Comparison of ENCODE assay signal across 20 cellular contexts in the genomic region with DNA sequence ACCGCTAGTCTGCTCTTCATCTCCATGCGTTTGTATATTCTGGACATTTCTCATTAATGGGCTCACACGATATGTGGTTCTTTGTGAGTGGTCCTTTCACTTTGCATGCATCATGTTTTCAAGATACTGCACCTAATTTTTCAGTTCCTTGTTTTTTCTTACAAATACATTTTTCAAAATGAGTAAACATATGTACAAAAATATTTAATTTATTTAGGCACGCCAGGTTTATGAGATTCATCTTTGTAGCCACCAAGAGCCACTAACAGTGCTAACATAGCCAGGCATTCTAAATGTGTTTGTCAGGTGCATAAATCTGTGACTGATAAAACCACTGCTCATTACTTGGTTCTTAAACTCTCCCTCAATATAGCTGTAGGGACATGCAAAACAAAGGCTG.
DNase-seq lines count a peak whose midpoint lies in the region; ATAC-seq lines count a peak whose summit lies in the region.
"Had no signal": no experiment of that assay in that cellular context is flagged by ENCODE, and none has a peak within 500 bp of the region (broad histone marks: within the 10 kb centered on the region; RNA-seq: fewer than 3 reads in every experiment).

No MANE protein-coding gene starts in this region.

- H3K27me3 Mint-ChIP-seq in activated T-helper 2 cell treated with anti-CD3 and anti-CD28 coated beads, Interferon-gamma antibody, Interleukin-2, Interleukin-4, amounts not matched to agents 10 μg/mL and 5 μg/mL and 100 μg/mL, durations not matched to agents 14 hours and 24 hours and 36 hours (ENCODE audit: low read depth): no peaks in the 10 kb centered on the region
- H3K27me3 Mint-ChIP-seq: dendritic cell treated with granulocyte-macrophage colony-stimulating factor and Interleukin-4, amounts not matched to agents 40 ng/mL and 50 ng/mL, for 4 days; naive B cell had no signal

- no peak for DNase-seq in NCI-H2081 treated with DMSO at 0.1 percent for 48 hours (lab: John Stamatoyannopoulos, UW)
- DNase-seq in NCI-H187 treated with DMSO at 0.1 percent for 48 hours (lab: John Stamatoyannopoulos, UW): no peak
- no peak for DNase-seq in activated T-helper 2 cell treated with anti-CD3 and anti-CD28 coated beads, Interferon-gamma antibody, Interleukin-2, Interleukin-4, amounts not matched to agents 10 μg/mL and 5 μg/mL and 100 μg/mL, durations not matched to agents 14 hours and 24 hours and 36 hours (ENCODE audit: low spot score)
- DNase-seq in cerebellar nuclear complex (lab: John Stamatoyannopoulos, UW): no peak
- DNase-seq: aorta, DMS53, hypothalamus, left lung, naive B cell, NCI-H1048, NCI-H69, RPMI8226 had no signal

- ATAC-seq in GM18517 (IDR thresholded peaks at IDR 0.05; ENCODE audit: unreplicated experiment): peak; percentile 71
- ATAC-seq in GM19468 (IDR thresholded peaks at IDR 0.05; ENCODE audit: extremely low read depth, unreplicated experiment): peak; percentile 45
- peak; percentile 78 for ATAC-seq in HG02840 (IDR thresholded peaks at IDR 0.05; ENCODE audit: low FRiP score, unreplicated experiment)
- peak; percentile 85 for ATAC-seq in HG03442 (IDR thresholded peaks at IDR 0.05; ENCODE audit: unreplicated experiment)
- ATAC-seq: HCT116, HepG2, left lung had no signal

- no peak overlapping the region for H3K4me3 Mint-ChIP-seq in activated T-helper 2 cell treated with anti-CD3 and anti-CD28 coated beads, Interferon-gamma antibody, Interleukin-2, Interleukin-4, amounts not matched to agents 10 μg/mL and 5 μg/mL and 100 μg/mL, durations not matched to agents 14 hours and 24 hours and 36 hours (ENCODE audit: low read depth)
- H3K4me3 Mint-ChIP-seq: activated T-helper 1 cell treated with anti-CD3 and anti-CD28 coated beads, Interleukin-12 subunit alpha, Interleukin-12 subunit beta, Interleukin-2, Interleukin-4 antibody, amounts not matched to agents 30 ng/mL and 10 ng/mL and 1 ng/mL, durations not matched to agents 14 hours and 24 hours and 36 hours; dendritic cell treated with granulocyte-macrophage colony-stimulating factor and Interleukin-4, amounts not matched to agents 40 ng/mL and 50 ng/mL, for 4 days; naive B cell had no signal

- no peak overlapping the region for H3K27ac Mint-ChIP-seq in activated T-helper 2 cell treated with anti-CD3 and anti-CD28 coated beads, Interferon-gamma antibody, Interleukin-2, Interleukin-4, amounts not matched to agents 10 μg/mL and 5 μg/mL and 100 μg/mL, durations not matched to agents 14 hours and 24 hours and 36 hours
- H3K27ac Mint-ChIP-seq: activated T-helper 1 cell treated with anti-CD3 and anti-CD28 coated beads, Interleukin-12 subunit alpha, Interleukin-12 subunit beta, Interleukin-2, Interleukin-4 antibody, amounts not matched to agents 30 ng/mL and 10 ng/mL and 1 ng/mL, durations not matched to agents 14 hours and 24 hours and 36 hours; dendritic cell treated with granulocyte-macrophage colony-stimulating factor and Interleukin-4, amounts not matched to agents 40 ng/mL and 50 ng/mL, for 4 days; naive B cell had no signal

- H3K9me3 Mint-ChIP-seq in activated T-helper 2 cell treated with anti-CD3 and anti-CD28 coated beads, Interferon-gamma antibody, Interleukin-2, Interleukin-4, amounts not matched to agents 10 μg/mL and 5 μg/mL and 100 μg/mL, durations not matched to agents 14 hours and 24 hours and 36 hours: no peaks in the 10 kb centered on the region
- H3K9me3 Mint-ChIP-seq: activated T-helper 1 cell treated with anti-CD3 and anti-CD28 coated beads, Interleukin-12 subunit alpha, Interleukin-12 subunit beta, Interleukin-2, Interleukin-4 antibody, amounts not matched to agents 30 ng/mL and 10 ng/mL and 1 ng/mL, durations not matched to agents 14 hours and 24 hours and 36 hours; dendritic cell treated with granulocyte-macrophage colony-stimulating factor and Interleukin-4, amounts not matched to agents 40 ng/mL and 50 ng/mL, for 4 days; naive B cell had no signal

- intact Hi-C loops in activated T-helper 2 cell treated with anti-CD3 and anti-CD28 coated beads, Interferon-gamma antibody, Interleukin-2, Interleukin-4, amounts not matched to agents 10 μg/mL and 5 μg/mL and 100 μg/mL, durations not matched to agents 14 hours and 24 hours and 36 hours (cut with micrococcal nuclease): no loop called here

- no peaks in the 10 kb centered on the region for H3K4me1 Mint-ChIP-seq in activated T-helper 2 cell treated with anti-CD3 and anti-CD28 coated beads, Interferon-gamma antibody, Interleukin-2, Interleukin-4, amounts not matched to agents 10 μg/mL and 5 μg/mL and 100 μg/mL, durations not matched to agents 14 hours and 24 hours and 36 hours (ENCODE audit: low read depth)

- H3K36me3 Mint-ChIP-seq in activated T-helper 2 cell treated with anti-CD3 and anti-CD28 coated beads, Interferon-gamma antibody, Interleukin-2, Interleukin-4, amounts not matched to agents 10 μg/mL and 5 μg/mL and 100 μg/mL, durations not matched to agents 14 hours and 24 hours and 36 hours (ENCODE audit: low read depth): no peaks in the 10 kb centered on the region
- H3K36me3 Mint-ChIP-seq: naive B cell had no signal
